8 cellular contexts compared by ENCODE assay signal in the genomic region with DNA sequence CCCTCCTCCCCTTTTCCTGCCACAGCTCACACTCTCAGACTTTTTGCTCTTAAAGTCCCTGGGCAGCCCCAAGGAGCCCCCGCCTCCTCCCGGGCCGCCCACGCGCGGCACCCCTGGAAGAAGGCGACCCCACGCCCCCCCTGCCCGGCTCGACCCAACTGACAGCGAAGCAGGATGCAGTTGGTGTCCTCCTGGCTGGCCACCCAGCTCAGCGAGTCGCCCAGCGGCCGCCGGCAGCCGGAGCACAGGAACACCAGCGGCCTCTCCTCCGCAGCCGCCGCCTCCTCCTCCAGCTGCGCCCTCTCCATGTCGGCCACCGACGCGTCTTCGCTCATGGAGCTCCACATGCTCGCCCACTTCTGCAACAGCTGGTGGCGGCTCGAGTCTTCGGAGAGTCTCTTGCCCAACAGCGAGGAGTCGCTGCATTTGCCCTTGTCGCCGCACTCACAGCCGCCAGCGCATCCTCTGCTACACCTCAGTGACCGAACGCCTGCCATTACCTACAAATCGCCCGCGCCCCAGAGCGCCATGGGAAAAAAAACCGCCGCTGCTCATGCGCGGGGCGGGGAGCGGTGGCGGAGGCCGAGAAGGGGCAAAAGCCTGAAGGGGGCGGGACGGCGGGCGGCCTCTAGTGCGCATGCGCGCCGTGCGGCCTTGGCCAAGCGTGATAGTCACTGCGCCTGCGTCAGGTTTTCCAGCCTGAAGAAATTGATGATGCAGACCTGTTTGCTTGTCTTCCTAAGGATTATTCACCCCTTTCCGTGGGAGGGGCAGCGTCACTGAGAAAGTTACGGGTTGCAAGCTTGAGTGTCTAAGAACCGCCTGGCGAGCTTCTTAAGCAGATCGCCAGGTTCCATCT. TPM values are rescaled to one million over a fixed set of nuclear protein-coding genes. Genes with fewer than 3 reads are reported as not detected.
DNase-seq lines count a peak whose midpoint lies in the region; ATAC-seq and TF ChIP-seq lines count a peak whose summit lies in the region.

A gene with protein sequence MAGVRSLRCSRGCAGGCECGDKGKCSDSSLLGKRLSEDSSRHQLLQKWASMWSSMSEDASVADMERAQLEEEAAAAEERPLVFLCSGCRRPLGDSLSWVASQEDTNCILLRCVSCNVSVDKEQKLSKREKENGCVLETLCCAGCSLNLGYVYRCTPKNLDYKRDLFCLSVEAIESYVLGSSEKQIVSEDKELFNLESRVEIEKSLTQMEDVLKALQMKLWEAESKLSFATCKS (minus strand): TSS at position 532 of the 859 bp plus-strand sequence. CDS start 35 bp downstream, at position 497.

- DNase-seq in NCI-H774 (lab: John Stamatoyannopoulos, UW): peak; percentile 91
- peak; percentile 98 for DNase-seq in activated CD4-positive, alpha-beta T cell treated with anti-CD3 and anti-CD28 coated beads, Interleukin-2, amount 50 U/mL, for 4 hours
- peak; percentile 84 to 96 for DNase-seq in dermis microvascular lymphatic vessel endothelial cell (ENCODE audit: low read depth in 2 of 2)
- peak; percentile 99 for DNase-seq in stimulated activated CD4-positive, alpha-beta T cell treated with anti-CD3 and anti-CD28 coated beads, Interleukin-4, amount 100 ng/mL, for 24 hours

- peak; percentile 27 to 48 for TF ChIP-seq RAD21 in liver (IDR thresholded peaks at IDR 0.05)

- peak within 1 kb of the TSS; percentile 86 for H3K27ac ChIP-seq in C4-2B
- H3K27ac ChIP-seq in liver (ENCODE audit: low read depth in 1 of 2, low read length in 2 of 2): peak within 1 kb of the TSS; percentile 48 to 61

- no peaks in the 10 kb centered on the region for H3K27me3 ChIP-seq in liver (ENCODE audit: control insufficient read depth in 4 of 4, insufficient read depth in 4 of 4, low read length in 3 of 4)

- peaks cover 7 to 21% (median 17%) of the 10 kb centered on the region in 4 donors for H3K4me1 ChIP-seq in liver (ENCODE audit: control insufficient read depth in 4 of 4, insufficient read depth in 4 of 4, low read length in 3 of 4)

- TF ChIP-seq CTCF in C4-2B (conservative IDR thresholded peaks at IDR 0.05) (no peak), liver (IDR thresholded peaks at IDR 0.05; ENCODE audit: low read depth, low read length, missing input control) (no peak)

- peak within 1 kb of the TSS; percentile 80 to 95 (median 95) for H3K4me3 ChIP-seq in liver (ENCODE audit: low read depth in 1 of 3, low read length in 3 of 3)

- WGBS in liver: under 1% methylated on average over 69 of the region's 69 CpGs

- peak; percentile 97 for ATAC-seq in GM19395 (IDR thresholded peaks at IDR 0.05; ENCODE audit: unreplicated experiment)
- ATAC-seq in HG03565 (IDR thresholded peaks at IDR 0.05; ENCODE audit: unreplicated experiment): peak; percentile 88

- no peaks in the 10 kb centered on the region for H3K9me3 ChIP-seq in liver (ENCODE audit: control insufficient read depth in 4 of 4, low read length in 3 of 4)

- peaks cover 0 to 3% (median 0%) of the 10 kb centered on the region in 4 donors for H3K36me3 ChIP-seq in liver (ENCODE audit: control insufficient read depth in 4 of 4, insufficient read depth in 3 of 4, low read depth in 1 of 4, low read length in 3 of 4)

- peak within 1 kb of the TSS; percentile 60 to 76 for H3K9ac ChIP-seq in liver (ENCODE audit: low read depth in 1 of 2, low read length in 2 of 2)

TF ChIP-seq in liver, 16 proteins besides CTCF, POLR2A, EP300 and RAD21:
- TF ChIP-seq, protein P1, sequence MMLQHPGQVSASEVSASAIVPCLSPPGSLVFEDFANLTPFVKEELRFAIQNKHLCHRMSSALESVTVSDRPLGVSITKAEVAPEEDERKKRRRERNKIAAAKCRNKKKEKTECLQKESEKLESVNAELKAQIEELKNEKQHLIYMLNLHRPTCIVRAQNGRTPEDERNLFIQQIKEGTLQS (IDR thresholded peaks at IDR 0.05): no peak
- TF ChIP-seq JUND (IDR thresholded peaks at IDR 0.05) (peak in 1 of 2 donors; percentile 63), EGR1 (IDR thresholded peaks at IDR 0.05; ENCODE audit: low read depth in 2 of 2) (peak in 1 of 2 donors; percentile 55), GABPA (IDR thresholded peaks at IDR 0.05 in 1 of 2, conservative IDR thresholded peaks at IDR 0.05 in 1 of 2) (peak in 1 of 2 donors; percentile 77), YY1 (IDR thresholded peaks at IDR 0.05) (peak; percentile 98), RXRA (IDR thresholded peaks at IDR 0.05) (peak in 1 of 2 donors; percentile 42), HNF4A (conservative IDR thresholded peaks at IDR 0.05) (no peak), FOXA1 (IDR thresholded peaks at IDR 0.05) (no peak), SP1 (IDR thresholded peaks at IDR 0.05) (peak; percentile 44), NR2F2 (IDR thresholded peaks at IDR 0.05) (no peak), TAF1 (conservative IDR thresholded peaks at IDR 0.05) (no peak), HNF4G (IDR thresholded peaks at IDR 0.05) (no peak), FOXA2 (IDR thresholded peaks at IDR 0.05) (no peak)
- TF ChIP-seq, protein P2, sequence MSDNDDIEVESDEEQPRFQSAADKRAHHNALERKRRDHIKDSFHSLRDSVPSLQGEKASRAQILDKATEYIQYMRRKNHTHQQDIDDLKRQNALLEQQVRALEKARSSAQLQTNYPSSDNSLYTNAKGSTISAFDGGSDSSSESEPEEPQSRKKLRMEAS (IDR thresholded peaks at IDR 0.05): peak; percentile 75
- TF ChIP-seq, protein P3, sequence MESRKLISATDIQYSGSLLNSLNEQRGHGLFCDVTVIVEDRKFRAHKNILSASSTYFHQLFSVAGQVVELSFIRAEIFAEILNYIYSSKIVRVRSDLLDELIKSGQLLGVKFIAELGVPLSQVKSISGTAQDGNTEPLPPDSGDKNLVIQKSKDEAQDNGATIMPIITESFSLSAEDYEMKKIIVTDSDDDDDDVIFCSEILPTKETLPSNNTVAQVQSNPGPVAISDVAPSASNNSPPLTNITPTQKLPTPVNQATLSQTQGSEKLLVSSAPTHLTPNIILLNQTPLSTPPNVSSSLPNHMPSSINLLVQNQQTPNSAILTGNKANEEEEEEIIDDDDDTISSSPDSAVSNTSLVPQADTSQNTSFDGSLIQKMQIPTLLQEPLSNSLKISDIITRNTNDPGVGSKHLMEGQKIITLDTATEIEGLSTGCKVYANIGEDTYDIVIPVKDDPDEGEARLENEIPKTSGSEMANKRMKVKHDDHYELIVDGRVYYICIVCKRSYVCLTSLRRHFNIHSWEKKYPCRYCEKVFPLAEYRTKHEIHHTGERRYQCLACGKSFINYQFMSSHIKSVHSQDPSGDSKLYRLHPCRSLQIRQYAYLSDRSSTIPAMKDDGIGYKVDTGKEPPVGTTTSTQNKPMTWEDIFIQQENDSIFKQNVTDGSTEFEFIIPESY (IDR thresholded peaks at IDR 0.05): peak; percentile 96
- TF ChIP-seq, protein P4, sequence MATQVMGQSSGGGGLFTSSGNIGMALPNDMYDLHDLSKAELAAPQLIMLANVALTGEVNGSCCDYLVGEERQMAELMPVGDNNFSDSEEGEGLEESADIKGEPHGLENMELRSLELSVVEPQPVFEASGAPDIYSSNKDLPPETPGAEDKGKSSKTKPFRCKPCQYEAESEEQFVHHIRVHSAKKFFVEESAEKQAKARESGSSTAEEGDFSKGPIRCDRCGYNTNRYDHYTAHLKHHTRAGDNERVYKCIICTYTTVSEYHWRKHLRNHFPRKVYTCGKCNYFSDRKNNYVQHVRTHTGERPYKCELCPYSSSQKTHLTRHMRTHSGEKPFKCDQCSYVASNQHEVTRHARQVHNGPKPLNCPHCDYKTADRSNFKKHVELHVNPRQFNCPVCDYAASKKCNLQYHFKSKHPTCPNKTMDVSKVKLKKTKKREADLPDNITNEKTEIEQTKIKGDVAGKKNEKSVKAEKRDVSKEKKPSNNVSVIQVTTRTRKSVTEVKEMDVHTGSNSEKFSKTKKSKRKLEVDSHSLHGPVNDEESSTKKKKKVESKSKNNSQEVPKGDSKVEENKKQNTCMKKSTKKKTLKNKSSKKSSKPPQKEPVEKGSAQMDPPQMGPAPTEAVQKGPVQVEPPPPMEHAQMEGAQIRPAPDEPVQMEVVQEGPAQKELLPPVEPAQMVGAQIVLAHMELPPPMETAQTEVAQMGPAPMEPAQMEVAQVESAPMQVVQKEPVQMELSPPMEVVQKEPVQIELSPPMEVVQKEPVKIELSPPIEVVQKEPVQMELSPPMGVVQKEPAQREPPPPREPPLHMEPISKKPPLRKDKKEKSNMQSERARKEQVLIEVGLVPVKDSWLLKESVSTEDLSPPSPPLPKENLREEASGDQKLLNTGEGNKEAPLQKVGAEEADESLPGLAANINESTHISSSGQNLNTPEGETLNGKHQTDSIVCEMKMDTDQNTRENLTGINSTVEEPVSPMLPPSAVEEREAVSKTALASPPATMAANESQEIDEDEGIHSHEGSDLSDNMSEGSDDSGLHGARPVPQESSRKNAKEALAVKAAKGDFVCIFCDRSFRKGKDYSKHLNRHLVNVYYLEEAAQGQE (IDR thresholded peaks at IDR 0.05): peak; percentile 61

RNA-seq across cellular contexts. Expression of the gene that starts here (rescaled TPM):
- total RNA-seq in dermis microvascular lymphatic vessel endothelial cell: 6.2 and 13.1 TPM in 2 replicates
- 10 to 100 TPM in 1 of 2 donors, 1 to 10 TPM in 1; 1.1 to 10.1 TPM for total RNA-seq in liver
- polyA plus RNA-seq in liver: 1 to 10 TPM; 2.4 to 2.8 TPM

Comparison
In these comparisons a context has a peak if more than half of its experiments do, and no peak if none do; other contexts are left out.
1. Peak in every context shown above with its lines: DNase-seq, ATAC-seq, H3K4me3 ChIP-seq and H3K27ac ChIP-seq.